18 cellular contexts compared by ENCODE assay signal in genomic region chr11:36775157-36775556, GRCh38.
DNase-seq lines count a peak whose midpoint lies in the region.
"Had no signal": no experiment of that assay in that cellular context is flagged by ENCODE, and none has a peak within 500 bp of the region (broad histone marks: within the 10 kb centered on the region; RNA-seq: fewer than 3 reads in every experiment).

No MANE protein-coding gene starts in this region.

- H3K27me3 ChIP-seq in trophoblast cell (ENCODE audit: insufficient read depth, low read length) (no peaks in the 10 kb centered on the region), MG63 (peaks cover 9% of the 10 kb centered on the region; the same call in 1 of the 2 replicates)
- H3K27me3 ChIP-seq: brain microvascular endothelial cell had no signal

- peak overlapping the region; percentile 43 for H2BK120ac ChIP-seq in trophoblast cell (ENCODE audit: insufficient read depth, low read length, poor library complexity)

- no peaks in the 10 kb centered on the region for H3K36me3 ChIP-seq in trophoblast cell (ENCODE audit: control insufficient read depth in 1 of 2, insufficient read depth in 2 of 2, low read length in 2 of 2)
- H3K36me3 ChIP-seq in MG63, result no peaks in the 10 kb centered on the region
- H3K36me3 ChIP-seq: brain microvascular endothelial cell, left ventricle myocardium inferior had no signal

- H3K18ac ChIP-seq in trophoblast cell (ENCODE audit: low read length), result no peak overlapping the region

- H3K9me3 ChIP-seq in trophoblast cell (ENCODE audit: insufficient read depth, low read depth, low read length), result no peaks in the 10 kb centered on the region
- H3K9me3 ChIP-seq in MG63, result no peaks in the 10 kb centered on the region
- H3K9me3 ChIP-seq: left ventricle myocardium inferior had no signal

- H3K79me1 ChIP-seq in trophoblast cell (ENCODE audit: low read length), result peaks cover 11% of the 10 kb centered on the region

- WGBS in trophoblast cell (ENCODE audit: extremely low coverage, insufficient coverage, insufficient read length), result no CpG with 5 or more reads among the region's 1 CpG

- H3K79me2 ChIP-seq in trophoblast cell (ENCODE audit: control insufficient read depth, insufficient read depth, low read length, poor library complexity), result no peaks in the 10 kb centered on the region

- no peak overlapping the region for H2AK5ac ChIP-seq in trophoblast cell (ENCODE audit: low read length)

- H3K9ac ChIP-seq in trophoblast cell (ENCODE audit: low read length), result no peak overlapping the region
- H3K9ac ChIP-seq: KMS-11 had no signal

- H2AFZ ChIP-seq in trophoblast cell (ENCODE audit: insufficient read depth, low read length, poor library complexity), result no peak overlapping the region

- no peak overlapping the region for H2BK12ac ChIP-seq in trophoblast cell (ENCODE audit: low read length)

- no peak overlapping the region for H4K12ac ChIP-seq in trophoblast cell (ENCODE audit: low read depth, low read length)

- H4K91ac ChIP-seq in trophoblast cell (ENCODE audit: low read depth, low read length), result no peak overlapping the region

- H3K4ac ChIP-seq in trophoblast cell (ENCODE audit: low read depth, low read length), result no peak overlapping the region

- H4K8ac ChIP-seq in trophoblast cell (ENCODE audit: low read depth, low read length), result no peak overlapping the region

- H3K4me3 ChIP-seq in trophoblast cell (ENCODE audit: low read depth, low read length), result no peak overlapping the region
- H3K4me3 ChIP-seq in MG63, result no peak overlapping the region
- H3K4me3 ChIP-seq: left ventricle myocardium inferior, SK-N-MC had no signal

- H3K23ac ChIP-seq in trophoblast cell (ENCODE audit: low read length), result no peak overlapping the region

- H3K4me2 ChIP-seq in trophoblast cell (ENCODE audit: low read length), result no peak overlapping the region
- H3K4me2 ChIP-seq: KMS-11 had no signal

- peak overlapping the region; percentile 80 for H3K27ac ChIP-seq in epithelial cell of prostate
- peak overlapping the region; percentile 92 for H3K27ac ChIP-seq in trophoblast cell (ENCODE audit: low read depth, low read length)
- H3K27ac ChIP-seq: brain microvascular endothelial cell, KMS-11, left ventricle myocardium inferior, SK-N-MC had no signal

- no peak overlapping the region for H3K14ac ChIP-seq in trophoblast cell (ENCODE audit: low read length)

- H3K4me1 ChIP-seq in trophoblast cell (ENCODE audit: control insufficient read depth in 1 of 2, insufficient read depth in 2 of 2, low read length in 2 of 2), result peaks cover 5 to 6% of the 10 kb centered on the region in 2 experiments
- H3K4me1 ChIP-seq: left ventricle myocardium inferior had no signal

- DNase-seq in Daoy (ENCODE audit: low read depth) (peak; percentile 19), RPMI7951 (ENCODE audit: low read depth) (peak; percentile 18), epithelial cell of prostate (ENCODE audit: low read depth, low spot score) (no peak), trophoblast cell (peak in 1 of 2 donors; percentile 5), MG63 (no peak), NCI-H1417 (lab: John Stamatoyannopoulos, UW) (no peak), NCI-H2107 (lab: John Stamatoyannopoulos, UW) (no peak), DMS114 treated with DMSO at 0.1 percent for 48 hours (lab: John Stamatoyannopoulos, UW; ENCODE audit: unreplicated experiment) (no peak)
- DNase-seq: activated effector memory CD4-positive, alpha-beta T cell treated with Interleukin-2 at 50 U/mL for 16 hours; brain microvascular endothelial cell; CD4-positive, CD25-positive, alpha-beta regulatory T cell; effector memory CD8-positive, alpha-beta T cell; left ventricle myocardium inferior; NCI-H1092 treated with DMSO at 0.1 percent for 48 hours; NCI-H2081 treated with DMSO at 0.1 percent for 48 hours; nephron progenitor cell had no signal

- peak overlapping the region; percentile 60 for H2BK5ac ChIP-seq in trophoblast cell (ENCODE audit: low read depth, low read length, poor library complexity)

Comparison
In these comparisons a context has a peak if more than half of its experiments do, and no peak if none do; other contexts are left out.
1. DNase-seq: peak in Daoy (single experiment) and RPMI7951 (single experiment); none in epithelial cell of prostate (single experiment), MG63 (single experiment), NCI-H1417 (0 of 3), NCI-H2107 (single experiment) and DMS114 treated with DMSO at 0.1 percent for 48 hours (single experiment).